ENCODE assay signal across 18 cellular contexts in genomic region chr4:11900277-11900676, GRCh38.
A peak's percentile ranks its signal among the peaks of the same experiment; 100 is the strongest.
DNase-seq lines count a peak whose midpoint lies in the region; ATAC-seq, FAIRE-seq and TF ChIP-seq lines count a peak whose summit lies in the region.
"Had no signal": no experiment of that assay in that cellular context is flagged by ENCODE, and none has a peak within 500 bp of the region (broad histone marks: within the 10 kb centered on the region; RNA-seq: fewer than 3 reads in every experiment).

No MANE protein-coding gene starts in this region.

- DNase-seq in hepatocyte (ENCODE audit: low spot score) (no peak), pancreas (no peak), transverse colon (no peak), NCI-H2107 treated with DMSO at 0.1 percent for 48 hours (lab: John Stamatoyannopoulos, UW; ENCODE audit: unreplicated experiment) (no peak)
- DNase-seq: C1 segment of cervical spinal cord; Calu3; CD4-positive, alpha-beta memory T cell; COR-L47; DMS53; DND-41; H9 had no signal

- H3K27me3 ChIP-seq in hepatocyte (no peaks in the 10 kb centered on the region), pancreas (no peaks in the 10 kb centered on the region), transverse colon (no peaks in the 10 kb centered on the region)

- H3K4me1 ChIP-seq in hepatocyte (ENCODE audit: insufficient read depth) (peaks cover 7% of the 10 kb centered on the region), pancreas (no peaks in the 10 kb centered on the region), transverse colon (peaks cover 0 to 24% (median 4%) of the 10 kb centered on the region in 4 donors)

- no peaks in the 10 kb centered on the region for H3K9me2 ChIP-seq in hepatocyte (replicated peaks; ENCODE audit: insufficient read depth)

- H4K20me1 ChIP-seq in hepatocyte (ENCODE audit: insufficient read depth, poor library complexity, severe bottlenecking): no peaks in the 10 kb centered on the region

- no peak overlapping the region for H2AFZ ChIP-seq in hepatocyte
- H2AFZ ChIP-seq: GM23338 had no signal

- intact Hi-C loops in pancreas (cut with DNase I) (no loop called here), transverse colon (cut with DNase I; ENCODE audit: low total_unique reads) (no loop called here)

- TF ChIP-seq CTCF in hepatocyte (IDR thresholded peaks at IDR 0.05; ENCODE audit: poor library complexity) (no peak), pancreas (IDR thresholded peaks at IDR 0.05) (no peak), transverse colon (IDR thresholded peaks at IDR 0.05) (no peak)

- H3K27ac ChIP-seq in hepatocyte (peak overlapping the region; percentile 49), pancreas (no peak overlapping the region), transverse colon (peak overlapping the region; percentile 5 to 58 (median 22))

- H3K79me2 ChIP-seq in hepatocyte: no peaks in the 10 kb centered on the region

- in situ Hi-C loops in transverse colon (cut with MboI; ENCODE audit: low pct_ligation_motif_present in 1 of 4, low pct_unique_long_range_greater_than_20kb in 1 of 4, low sequenced_read_pairs in 3 of 4): no loop called here

- no peaks in the 10 kb centered on the region for H3K9me3 ChIP-seq in hepatocyte (ENCODE audit: low read depth)
- no peaks in the 10 kb centered on the region for H3K9me3 ChIP-seq in pancreas
- H3K9me3 ChIP-seq in transverse colon: peaks cover 0 to 4% of the 10 kb centered on the region in 2 donors

- no peak for TF ChIP-seq POLR2A in transverse colon (IDR thresholded peaks at IDR 0.05)

- ATAC-seq in pancreas (no peak), GM21360 (IDR thresholded peaks at IDR 0.05; ENCODE audit: unreplicated experiment) (no peak), HG02884 (IDR thresholded peaks at IDR 0.05; ENCODE audit: unreplicated experiment) (no peak)
- ATAC-seq: GM23338, HCT116 had no signal

- H3K4me3 ChIP-seq in hepatocyte: no peak overlapping the region
- no peak overlapping the region for H3K4me3 ChIP-seq in pancreas
- no peak overlapping the region for H3K4me3 ChIP-seq in transverse colon
- H3K4me3 ChIP-seq: GM23338 had no signal

- H3K4me2 ChIP-seq in hepatocyte: peak overlapping the region; percentile 34
- H3K4me2 ChIP-seq: GM23338 had no signal

- H3K36me3 ChIP-seq in hepatocyte (replicated peaks; ENCODE audit: insufficient read depth, low read depth) (no peaks in the 10 kb centered on the region), pancreas (no peaks in the 10 kb centered on the region), transverse colon (no peaks in the 10 kb centered on the region)

- no peak for TF ChIP-seq EP300 in transverse colon (IDR thresholded peaks at IDR 0.05; ENCODE audit: low read depth)

- FAIRE-seq in pancreas (lab: Jason Lieb, UNC): peak; percentile 53
- FAIRE-seq: G401.6, GM12892, GM19239 had no signal

Comparison
In these comparisons a context has a peak if more than half of its experiments do, and no peak if none do; other contexts are left out.
1. H3K27ac ChIP-seq: peak in hepatocyte (single experiment) and transverse colon (4 of 4); none in pancreas (0 of 4).